17 cellular contexts compared by ENCODE assay signal in genomic region chr7:95986136-95986535, GRCh38.
DNase-seq lines count a peak whose midpoint lies in the region; TF ChIP-seq lines count a peak whose summit lies in the region.
"Had no signal": no experiment of that assay in that cellular context is flagged by ENCODE, and none has a peak within 500 bp of the region (broad histone marks: within the 10 kb centered on the region; RNA-seq: fewer than 3 reads in every experiment).

No MANE protein-coding gene starts in this region.

- TF ChIP-seq CTCF in nephron (IDR thresholded peaks at IDR 0.05; ENCODE audit: unreplicated experiment in 3 of 3), result no peak
- no peak for TF ChIP-seq CTCF in WERI-Rb-1 (IDR thresholded peaks at IDR 0.05; ENCODE audit: low read depth, low read length)

- no peaks in the 10 kb centered on the region for H3K36me3 ChIP-seq in WERI-Rb-1

- H3K36me3 Mint-ChIP-seq in nephron (ENCODE audit: low read depth), result no peaks in the 10 kb centered on the region
- H3K36me3 Mint-ChIP-seq: CD14-positive monocyte had no signal

- no peak overlapping the region for H3K4me3 Mint-ChIP-seq in nephron
- H3K4me3 Mint-ChIP-seq: CD14-positive monocyte had no signal

- in situ Hi-C loops in G401 (cut with HindIII; ENCODE audit: low sequenced_read_pairs), result no loop called here
- in situ Hi-C loops in ACHN (cut with HindIII; ENCODE audit: low pct_ligation_motif_present, low pct_unique_long_range_greater_than_20kb, low sequenced_read_pairs), result no loop called here

- H3K4me1 Mint-ChIP-seq in nephron, result peaks cover 9% of the 10 kb centered on the region
- H3K4me1 Mint-ChIP-seq: CD14-positive monocyte had no signal

- no peaks in the 10 kb centered on the region for H3K9me3 Mint-ChIP-seq in nephron

- H3K9me3 ChIP-seq in WERI-Rb-1 (ENCODE audit: severe bottlenecking), result no peaks in the 10 kb centered on the region

- H3K27me3 ChIP-seq in WERI-Rb-1 (ENCODE audit: insufficient read depth, low read depth, severe bottlenecking), result no peaks in the 10 kb centered on the region

- peak overlapping the region in 2 of 3 experiments; percentile 11 to 12 for H3K27ac Mint-ChIP-seq in nephron
- H3K27ac Mint-ChIP-seq: CD14-positive monocyte had no signal

- no peak overlapping the region for H3K27ac ChIP-seq in WERI-Rb-1

- no peak overlapping the region for H3K4me3 ChIP-seq in WERI-Rb-1 (ENCODE audit: low read depth, low read length)

- H3K27me3 Mint-ChIP-seq in nephron (ENCODE audit: low read depth), result no peaks in the 10 kb centered on the region

- DNase-seq in G401 (ENCODE audit: low spot score) (peak; percentile 27), astrocyte of the hippocampus (ENCODE audit: low read depth, low spot score) (peak; percentile 83), HuH-7 (ENCODE audit: low spot score) (no peak), SKM-1 treated with dmso at 0.1 percent for 144 hours (lab: John Stamatoyannopoulos, UW; ENCODE audit: unreplicated experiment) (no peak), WERI-Rb-1 (no peak), ACHN (no peak)
- DNase-seq: AML-193, DMS 273 treated with DMSO at 0.1 percent for 48 hours, EL, GOT3, NCI-H1105, NCI-H2107, NCI-H510A treated with DMSO at 0.1 percent for 48 hours, NCI-H774, SIG-M5 had no signal

Comparison
In these comparisons a context has a peak if more than half of its experiments do, and no peak if none do; other contexts are left out.
1. DNase-seq: peak in G401 (single experiment) and astrocyte of the hippocampus (single experiment); none in HuH-7 (single experiment), SKM-1 treated with dmso at 0.1 percent for 144 hours (single experiment), WERI-Rb-1 (single experiment) and ACHN (single experiment).